Comparison of ENCODE assay signal across 8 cellular contexts in the genomic region with DNA sequence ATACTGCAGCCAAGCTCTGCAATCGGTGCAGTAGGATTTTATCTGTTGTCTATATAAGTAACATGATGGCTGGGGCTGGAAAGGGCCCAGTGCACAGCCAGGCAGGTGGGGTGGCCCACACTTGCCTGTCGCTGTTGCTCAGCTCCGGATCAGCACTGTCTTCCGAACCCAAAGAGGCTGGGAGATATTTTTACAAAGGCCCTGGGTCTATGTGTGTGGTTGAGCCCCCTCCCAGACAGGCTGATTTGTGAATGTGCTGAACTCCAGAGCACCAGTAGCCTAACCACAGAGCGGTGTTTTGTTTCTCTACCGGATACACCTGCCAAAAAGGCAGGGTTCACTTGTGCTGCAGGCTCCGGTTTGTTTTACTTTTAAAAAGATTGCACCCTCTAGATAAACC. TPM values are rescaled to one million over a fixed set of nuclear protein-coding genes. Genes with fewer than 3 reads are reported as not detected.
DNase-seq lines count a peak whose midpoint lies in the region; ATAC-seq and TF ChIP-seq lines count a peak whose summit lies in the region.

No MANE protein-coding gene starts in this region.

- H3K4me1 Mint-ChIP-seq in CD4-positive, CD25-positive, alpha-beta regulatory T cell = peaks cover 41 to 88% (median 70%) of the 10 kb centered on the region in 4 donors

- H3K79me2 ChIP-seq in mesendoderm (ENCODE audit: control insufficient read depth, insufficient read depth, low read length) = no peaks in the 10 kb centered on the region

- H3K79me1 ChIP-seq in mesendoderm (ENCODE audit: low read length) = no peaks in the 10 kb centered on the region

- no peak overlapping the region for H2BK15ac ChIP-seq in mesendoderm (replicated peaks; ENCODE audit: low read depth)

- no peak for TF ChIP-seq CTCF in GM20000 (IDR thresholded peaks at IDR 0.05; ENCODE audit: extremely low read depth, missing control alignments)

- no peaks in the 10 kb centered on the region for H3K36me3 ChIP-seq in CD4-positive, CD25-positive, alpha-beta regulatory T cell (ENCODE audit: control insufficient read depth, insufficient read depth, low read length)
- H3K36me3 ChIP-seq in mesendoderm (ENCODE audit: control insufficient read depth, insufficient read depth, low read length) = no peaks in the 10 kb centered on the region

- peak overlapping the region; percentile 59 for H3K4me3 ChIP-seq in CD4-positive, CD25-positive, alpha-beta regulatory T cell (ENCODE audit: low read depth, low read length)
- no peak overlapping the region for H3K4me3 ChIP-seq in mesendoderm (ENCODE audit: low read length)

- H2BK5ac ChIP-seq in mesendoderm (ENCODE audit: low read length) = no peak overlapping the region

- peaks cover 0 to 4% of the 10 kb centered on the region in 2 experiments for H3K9me3 ChIP-seq in CD4-positive, CD25-positive, alpha-beta regulatory T cell (ENCODE audit: control insufficient read depth in 2 of 2, low read length in 2 of 2)

- no CpG with 5 or more reads among the region's 7 CpGs for WGBS in mesendoderm (ENCODE audit: extremely low coverage, insufficient coverage, low lambda C conversion rate)

- no peak overlapping the region for H3K18ac ChIP-seq in mesendoderm (ENCODE audit: low read length)

- H3K4me1 ChIP-seq in CD4-positive, CD25-positive, alpha-beta regulatory T cell (ENCODE audit: control insufficient read depth, insufficient read depth, low read length, poor library complexity, severe bottlenecking) = peaks cover 95% of the 10 kb centered on the region
- H3K4me1 ChIP-seq in mesendoderm (ENCODE audit: control insufficient read depth, low read depth, low read length) = no peaks in the 10 kb centered on the region

- no peak overlapping the region for H2BK120ac ChIP-seq in mesendoderm (ENCODE audit: low read depth, low read length)

- no peak overlapping the region for H2AK5ac ChIP-seq in mesendoderm (ENCODE audit: low read length)

- no peak overlapping the region for H4K5ac ChIP-seq in mesendoderm (ENCODE audit: low read length)

- no peak overlapping the region for H3K4me2 ChIP-seq in mesendoderm (ENCODE audit: low read length)

- peak overlapping the region; percentile 98 to 100 (median 100) for H3K27ac Mint-ChIP-seq in CD4-positive, CD25-positive, alpha-beta regulatory T cell

- H3K4ac ChIP-seq in mesendoderm (ENCODE audit: low read depth, low read length) = no peak overlapping the region

- no peak overlapping the region for H3K9ac ChIP-seq in mesendoderm (ENCODE audit: low read length)

- H3K27ac ChIP-seq in CD4-positive, CD25-positive, alpha-beta regulatory T cell (ENCODE audit: insufficient read depth, low read length, poor library complexity, severe bottlenecking) = peak overlapping the region; percentile 86
- H3K27ac ChIP-seq in mesendoderm (ENCODE audit: low read depth, low read length) = no peak overlapping the region

- H3K4me3 Mint-ChIP-seq in CD4-positive, CD25-positive, alpha-beta regulatory T cell = peak overlapping the region; percentile 70 to 88 (median 77)

- peaks cover 0 to 8% (median 0%) of the 10 kb centered on the region in 7 donors for H3K9me3 Mint-ChIP-seq in CD4-positive, CD25-positive, alpha-beta regulatory T cell

- H3K27me3 Mint-ChIP-seq in CD4-positive, CD25-positive, alpha-beta regulatory T cell = peaks cover 4% of the 10 kb centered on the region

- H4K8ac ChIP-seq in mesendoderm (ENCODE audit: low read depth, low read length) = no peak overlapping the region

- peak; percentile 92 to 93 for ATAC-seq in CD4-positive, CD25-positive, alpha-beta regulatory T cell (ENCODE audit: low read depth in 2 of 2)
- peak; percentile 30 for ATAC-seq in HG03558 (IDR thresholded peaks at IDR 0.05; ENCODE audit: extremely low read depth, unreplicated experiment)

- peaks cover 8% of the 10 kb centered on the region for H3K36me3 Mint-ChIP-seq in CD4-positive, CD25-positive, alpha-beta regulatory T cell

- H3K27me3 ChIP-seq in CD4-positive, CD25-positive, alpha-beta regulatory T cell (ENCODE audit: control insufficient read depth, insufficient read depth, low read length) = no peaks in the 10 kb centered on the region
- H3K27me3 ChIP-seq in mesendoderm (ENCODE audit: insufficient read depth, low read length, poor library complexity) = no peaks in the 10 kb centered on the region

- no peak overlapping the region for H3K23ac ChIP-seq in mesendoderm (ENCODE audit: low read length)

- H3K56ac ChIP-seq in mesendoderm (ENCODE audit: low read length) = no peak overlapping the region

- peak; percentile 66 to 97 (median 91) for DNase-seq in CD4-positive, CD25-positive, alpha-beta regulatory T cell
- DNase-seq in GM20000 (ENCODE audit: low spot score) (peak; percentile 57), mesendoderm (no peak), nucleus accumbens (lab: John Stamatoyannopoulos, UW) (no peak), amniotic stem cell (lab: John Stamatoyannopoulos, UW) (no peak), amygdala (lab: John Stamatoyannopoulos, UW) (no peak)
- DNase-seq in activated gamma-delta T cell treated with anti-CD3 and anti-CD28 coated beads, Interleukin-2, amount 50 U/mL, for 16 hours (ENCODE audit: low read depth) = peak; percentile 24

RNA-seq across cellular contexts. Expression of a gene that starts 33.5 kb away (rescaled TPM):
- not detected for total RNA-seq in CD4-positive, CD25-positive, alpha-beta regulatory T cell
- polyA plus RNA-seq in CD4-positive, CD25-positive, alpha-beta regulatory T cell = under 1 TPM; 0.13 to 0.69 (median 0.37) TPM
- polyA plus RNA-seq in mesendoderm (2013, experiment 1 of 2) = 1.9 TPM
- 2.0 TPM for polyA plus RNA-seq in mesendoderm (2013, experiment 2 of 2)

Comparison
In these comparisons a context has a peak if more than half of its experiments do, and no peak if none do; other contexts are left out.
1. DNase-seq: peak in CD4-positive, CD25-positive, alpha-beta regulatory T cell (3 of 3), GM20000 (single experiment) and activated gamma-delta T cell treated with anti-CD3 and anti-CD28 coated beads, Interleukin-2, amount 50 U/mL, for 16 hours (single experiment); none in mesendoderm (single experiment), nucleus accumbens (0 of 56), amniotic stem cell (single experiment) and amygdala (0 of 56).